In the genomic region with DNA sequence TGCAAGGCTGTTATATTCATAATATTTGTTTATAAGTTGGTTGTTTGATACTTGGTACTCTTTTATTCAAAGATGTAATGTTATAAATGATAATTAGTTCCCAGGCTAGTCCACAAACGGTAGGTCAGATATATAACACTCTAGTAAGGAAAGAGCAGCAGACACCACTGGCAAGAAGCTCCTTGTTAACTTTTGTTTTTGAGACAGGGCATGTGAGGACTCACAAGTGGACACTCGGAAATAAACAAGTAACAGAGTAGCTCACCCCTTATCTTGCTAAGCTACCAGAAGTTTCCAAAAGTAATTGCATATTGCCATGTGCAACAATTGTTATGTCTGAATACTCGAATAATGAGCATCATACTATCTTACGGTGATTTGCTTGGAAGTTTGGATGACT, we compare ENCODE assay signal across 32 cellular contexts.
"Had no signal": no experiment of that assay in that cellular context is flagged by ENCODE, and none has a peak within 500 bp of the region (broad histone marks: within the 10 kb centered on the region; RNA-seq: fewer than 3 reads in every experiment).

No MANE protein-coding gene starts in this region.

- DNase-seq: activated B cell treated with CpG ODN at 0.5 μM for 24 hours; activated CD4-positive, alpha-beta memory T cell treated with anti-CD3 and anti-CD28 coated beads for 36 hours; activated CD4-positive, alpha-beta T cell treated with anti-CD3 and anti-CD28 coated beads for 4 hours; activated CD4-positive, alpha-beta T cell treated with anti-CD3 and anti-CD28 coated beads, Interleukin-2, amount 10 ng/mL, durations not matched to agents 24 days and 14 days; activated CD4-positive, alpha-beta T cell treated with anti-CD3 and anti-CD28 coated beads, Interleukin-2, amount 50 U/mL, for 1 hour; activated CD4-positive, alpha-beta T cell treated with anti-CD3 and anti-CD28 coated beads, Interleukin-2, amount 50 U/mL, for 4 hours; activated CD4-positive, CD25-positive, alpha-beta regulatory T cell treated with anti-CD3 and anti-CD28 coated beads, Interleukin-2, amount 50 U/mL, for 72 hours; activated CD8-positive, alpha-beta memory T cell treated with anti-CD3 and anti-CD28 coated beads, Interleukin-2, amount 50 U/mL, for 4 hours; activated CD8-positive, alpha-beta T cell treated with anti-CD3 and anti-CD28 coated beads for 36 hours; activated effector memory CD4-positive, alpha-beta T cell treated with anti-CD3 and anti-CD28 coated beads, Interleukin-2, amount 50 U/mL, for 16 hours; activated gamma-delta T cell treated with Interleukin-2 at 50 U/mL for 16 hours; activated naive CD4-positive, alpha-beta T cell; activated naive CD4-positive, alpha-beta T cell treated with anti-CD3 and anti-CD28 coated beads for 36 hours; activated naive CD4-positive, alpha-beta T cell treated with anti-CD3 and anti-CD28 coated beads, Interleukin-2, amount 50 U/mL, for 16 hours; activated naive CD8-positive, alpha-beta T cell treated with anti-CD3 and anti-CD28 coated beads for 36 hours; activated T-cell treated with anti-CD3 and anti-CD28 coated beads for 4 hours; activated T-cell treated with anti-CD3 and anti-CD28 coated beads, Interleukin-2, amount 50 U/mL, for 1 hour; activated T-cell treated with anti-CD3 and anti-CD28 coated beads, Interleukin-2, amount 50 U/mL, for 4 hours; activated T-cell treated with anti-CD3 and anti-CD28 coated beads, Interleukin-2, amount 50 U/mL, for 72 hours; adrenal gland; amygdala; anterior cingulate cortex; caudate nucleus; cerebellar nuclear complex; SW 1271; T-helper 1 cell; T-helper 2 cell; T-helper 9 cell had no signal

- H3K4me3 ChIP-seq: adrenal gland, ascending aorta had no signal

- H3K36me3 ChIP-seq: adrenal gland, ascending aorta had no signal

- ATAC-seq: activated CD8-positive, alpha-beta T cell treated with anti-CD3 and anti-CD28 coated beads for 36 hours; activated naive CD4-positive, alpha-beta T cell treated with anti-CD3 and anti-CD28 coated beads, Interleukin-2, amount 50 U/mL, for 72 hours; activated T-cell treated with anti-CD3 and anti-CD28 coated beads, Interleukin-2, amount 50 U/mL, for 4 hours; activated T-cell treated with anti-CD3 and anti-CD28 coated beads, Interleukin-2, amount 50 U/mL, for 72 hours; activated T-helper 17 cell treated with anti-CD3 and anti-CD28 coated beads, Interleukin-2, amount 50 U/mL, for 72 hours had no signal

- H3K27me3 ChIP-seq: adrenal gland, ascending aorta had no signal

- H3K27ac ChIP-seq: adrenal gland, ascending aorta, VCaP had no signal

- H3K4me1 ChIP-seq: adrenal gland, ascending aorta had no signal

- H3K9me3 ChIP-seq: adrenal gland, ascending aorta had no signal
